In the genomic region with DNA sequence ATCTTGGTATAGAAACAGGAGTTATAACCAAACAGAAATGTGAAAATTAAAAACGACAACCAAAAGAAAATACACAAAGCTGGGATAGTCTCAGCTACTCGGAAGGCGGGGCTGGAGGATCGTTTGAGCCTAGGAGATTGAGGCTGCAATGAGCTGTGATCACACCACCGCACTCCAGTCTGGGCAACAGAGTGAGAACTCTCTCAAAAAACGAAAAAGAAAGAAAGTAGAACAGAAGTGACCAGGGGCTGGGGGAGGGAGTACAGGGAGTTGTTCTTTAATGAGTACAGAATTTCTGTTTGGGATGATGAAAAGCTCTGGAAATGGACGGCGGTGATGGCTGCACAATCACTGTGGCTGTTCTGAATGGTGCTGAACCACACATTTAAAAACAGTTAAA, we compare ENCODE assay signal across 14 cellular contexts. TPM values are rescaled to one million over a fixed set of nuclear protein-coding genes. Genes with fewer than 3 reads are reported as not detected.
DNase-seq lines count a peak whose midpoint lies in the region; ATAC-seq and TF ChIP-seq lines count a peak whose summit lies in the region.
"Had no signal": no experiment of that assay in that cellular context is flagged by ENCODE, and none has a peak within 500 bp of the region (broad histone marks: within the 10 kb centered on the region; RNA-seq: fewer than 3 reads in every experiment).

No MANE protein-coding gene starts in this region.

- H3K27ac ChIP-seq in CD4-positive, CD25-positive, alpha-beta regulatory T cell (ENCODE audit: insufficient read depth, low read length, poor library complexity, severe bottlenecking) = no peak overlapping the region
- H3K27ac ChIP-seq in HEK293 (ENCODE audit: extremely low read depth, low read depth, low read length) = no peak overlapping the region
- peak overlapping the region in 1 of 4 donors; percentile 3 for H3K27ac ChIP-seq in upper lobe of left lung
- H3K27ac ChIP-seq: SJCRH30 had no signal

- H3K36me3 ChIP-seq in CD4-positive, CD25-positive, alpha-beta regulatory T cell (ENCODE audit: control insufficient read depth, insufficient read depth, low read length) = peaks cover 31% of the 10 kb centered on the region
- H3K36me3 ChIP-seq in HEK293 (ENCODE audit: control insufficient read depth in 2 of 2, insufficient read depth in 1 of 2, low read length in 2 of 2) (peaks cover 0 to 36% of the 10 kb centered on the region in 2 experiments; a peak in 2 of 3 replicates), upper lobe of left lung (peaks cover 0 to 43% (median 25%) of the 10 kb centered on the region in 4 donors)

- WGBS in upper lobe of left lung, 2 donors = 68 to 71% methylated on average over 8 of the region's 8 CpGs

- no peaks in the 10 kb centered on the region for H3K27me3 ChIP-seq in CD4-positive, CD25-positive, alpha-beta regulatory T cell (ENCODE audit: control insufficient read depth, insufficient read depth, low read length)
- no peaks in the 10 kb centered on the region for H3K27me3 ChIP-seq in upper lobe of left lung
- H3K27me3 ChIP-seq: SJCRH30 had no signal

- no peaks in the 10 kb centered on the region for H3K9me3 ChIP-seq in CD4-positive, CD25-positive, alpha-beta regulatory T cell (ENCODE audit: control insufficient read depth in 2 of 2, low read length in 2 of 2)
- H3K9me3 ChIP-seq in HEK293 (ENCODE audit: control insufficient read depth, insufficient read depth, low read depth, low read length) = no peaks in the 10 kb centered on the region
- no peaks in the 10 kb centered on the region for H3K9me3 ChIP-seq in upper lobe of left lung
- H3K9me3 ChIP-seq: SJCRH30 had no signal

- H3K4me3 Mint-ChIP-seq in CD4-positive, CD25-positive, alpha-beta regulatory T cell = peak overlapping the region in 3 of 4 donors; percentile 13 to 21 (median 19)
- H3K4me3 Mint-ChIP-seq in chondrocyte (ENCODE audit: unreplicated experiment) (no peak overlapping the region), nephron progenitor cell (peak overlapping the region; percentile 31)
- H3K4me3 Mint-ChIP-seq in effector memory CD8-positive, alpha-beta T cell = no peak overlapping the region

- no peak for DNase-seq in CD4-positive, CD25-positive, alpha-beta regulatory T cell
- DNase-seq in chondrocyte (ENCODE audit: low spot score) (peak; percentile 7), nephron progenitor cell (no peak), upper lobe of left lung (no peak), hypothalamus (lab: John Stamatoyannopoulos, UW) (no peak)
- no peak for DNase-seq in effector memory CD8-positive, alpha-beta T cell
- DNase-seq: COR-L47, Karpas-422, NCI-H1417, NCI-H1930, NCI-H2171 treated with DMSO at 0.1 percent for 48 hours, SJCRH30 had no signal

- TF ChIP-seq EP300 in upper lobe of left lung (IDR thresholded peaks at IDR 0.05) = no peak

- peak overlapping the region in 2 of 3 donors; percentile 72 to 82 for H3K27ac Mint-ChIP-seq in CD4-positive, CD25-positive, alpha-beta regulatory T cell
- no peak overlapping the region for H3K27ac Mint-ChIP-seq in chondrocyte (ENCODE audit: unreplicated experiment)
- peak overlapping the region; percentile 66 for H3K27ac Mint-ChIP-seq in nephron progenitor cell
- H3K27ac Mint-ChIP-seq in effector memory CD8-positive, alpha-beta T cell = no peak overlapping the region

- H3K36me3 Mint-ChIP-seq in CD4-positive, CD25-positive, alpha-beta regulatory T cell = peaks cover 34% of the 10 kb centered on the region
- H3K36me3 Mint-ChIP-seq in chondrocyte (ENCODE audit: low read depth) (peaks cover 5% of the 10 kb centered on the region), nephron progenitor cell (ENCODE audit: low read depth) (peaks cover 62% of the 10 kb centered on the region)
- H3K36me3 Mint-ChIP-seq in effector memory CD8-positive, alpha-beta T cell (ENCODE audit: insufficient read depth) = peaks cover 25% of the 10 kb centered on the region

- no peak for ATAC-seq in CD4-positive, CD25-positive, alpha-beta regulatory T cell (ENCODE audit: low read depth in 2 of 2)
- no peak for ATAC-seq in HG02571 (IDR thresholded peaks at IDR 0.05; ENCODE audit: unreplicated experiment)
- no peak for ATAC-seq in upper lobe of left lung (ENCODE audit: low FRiP score in 2 of 2)
- ATAC-seq in effector memory CD8-positive, alpha-beta T cell (replicated peaks) = no peak

- peaks cover 0 to 48% (median 21%) of the 10 kb centered on the region in 4 donors for H3K4me1 Mint-ChIP-seq in CD4-positive, CD25-positive, alpha-beta regulatory T cell
- H3K4me1 Mint-ChIP-seq in chondrocyte (ENCODE audit: low read depth) (peaks cover 10% of the 10 kb centered on the region), nephron progenitor cell (peaks cover 22% of the 10 kb centered on the region)
- H3K4me1 Mint-ChIP-seq in effector memory CD8-positive, alpha-beta T cell (ENCODE audit: low read depth in 2 of 2) = peaks cover 18 to 20% of the 10 kb centered on the region in 2 donors

- no peaks in the 10 kb centered on the region for H3K27me3 Mint-ChIP-seq in CD4-positive, CD25-positive, alpha-beta regulatory T cell
- H3K27me3 Mint-ChIP-seq in chondrocyte (ENCODE audit: low read depth) (no peaks in the 10 kb centered on the region), nephron progenitor cell (ENCODE audit: low read depth, poor library complexity) (peaks cover 3% of the 10 kb centered on the region)
- no peaks in the 10 kb centered on the region for H3K27me3 Mint-ChIP-seq in effector memory CD8-positive, alpha-beta T cell

- H3K9me3 Mint-ChIP-seq in CD4-positive, CD25-positive, alpha-beta regulatory T cell = peaks cover 0 to 2% (median 0%) of the 10 kb centered on the region in 7 donors
- H3K9me3 Mint-ChIP-seq in chondrocyte (ENCODE audit: low read depth) (no peaks in the 10 kb centered on the region), nephron progenitor cell (peaks cover 9% of the 10 kb centered on the region)
- no peaks in the 10 kb centered on the region for H3K9me3 Mint-ChIP-seq in effector memory CD8-positive, alpha-beta T cell

- no peak overlapping the region for H3K4me3 ChIP-seq in CD4-positive, CD25-positive, alpha-beta regulatory T cell (ENCODE audit: low read depth, low read length)
- H3K4me3 ChIP-seq in HEK293 (ENCODE audit: low read depth, low read length) = no peak overlapping the region
- H3K4me3 ChIP-seq in upper lobe of left lung = no peak overlapping the region
- H3K4me3 ChIP-seq: SJCRH30 had no signal

- CTCF ChIA-PET in HEK293 (lab: Yijun Ruan, JAX) = interaction anchor here (0.7 kb wide), 2 partner anchors 22 to 32 kb away, joined by 3 to 4 read pairs; a partner anchor contains a TSS

- TF ChIP-seq CTCF in HEK293 (tag by site-specific recombination; IDR thresholded peaks at IDR 0.05) (no peak), chondrocyte (IDR thresholded peaks at IDR 0.05) (no peak), nephron progenitor cell (IDR thresholded peaks at IDR 0.05) (no peak), upper lobe of left lung (IDR thresholded peaks at IDR 0.05) (no peak)

- no peak for TF ChIP-seq POLR2A in upper lobe of left lung (IDR thresholded peaks at IDR 0.05)

- peaks cover 7% of the 10 kb centered on the region for H3K4me1 ChIP-seq in CD4-positive, CD25-positive, alpha-beta regulatory T cell (ENCODE audit: control insufficient read depth, insufficient read depth, low read length, poor library complexity, severe bottlenecking)
- H3K4me1 ChIP-seq in HEK293 (ENCODE audit: control insufficient read depth, insufficient read depth, low read length) (no peaks in the 10 kb centered on the region), upper lobe of left lung (peaks cover 5 to 30% (median 13%) of the 10 kb centered on the region in 4 donors)

- POLR2A ChIA-PET in HEK293 (lab: Yijun Ruan, JAX) = interaction anchor here (0.5 kb wide), 1 partner anchor 422 kb away, joined by 6 read pairs; no protein-coding TSS in a partner anchor

TF ChIP-seq in HEK293, 187 proteins besides CTCF, POLR2A, EP300 and RAD21 (continues in another document):
- TF ChIP-seq ZNF274 (IDR thresholded peaks at IDR 0.05; ENCODE audit: low read length) (no peak), ZNF274 (tag by site-specific recombination; IDR thresholded peaks at IDR 0.05; ENCODE audit: borderline replicate concordance) (no peak)

RNA-seq across cellular contexts. Expression of a gene that starts 5.9 kb away (rescaled TPM):
- total RNA-seq in CD4-positive, CD25-positive, alpha-beta regulatory T cell = 21.9 TPM
- 10 to 100 TPM in 2 of 4 donors, 1 to 10 TPM in 2; 8.3 to 10.5 (median 9.4) TPM for polyA plus RNA-seq in CD4-positive, CD25-positive, alpha-beta regulatory T cell
- total RNA-seq in chondrocyte = 7.8 to 8.5 TPM (median 7.9 TPM) in 3 replicates
- 10 to 100 TPM; 10.1 to 12.9 (median 12.4) TPM for total RNA-seq in upper lobe of left lung

RNA-seq across cellular contexts. Expression of a gene that starts 32.2 kb away (rescaled TPM):
- 64.6 TPM for total RNA-seq in CD4-positive, CD25-positive, alpha-beta regulatory T cell
- 10 to 100 TPM; 11.7 to 13.5 (median 12.5) TPM for polyA plus RNA-seq in CD4-positive, CD25-positive, alpha-beta regulatory T cell
- total RNA-seq in chondrocyte (7.8 to 15.0 TPM (median 7.8 TPM) in 3 replicates), upper lobe of left lung (10 to 100 TPM in 3 of 6 donors, 1 to 10 TPM in 3; 2.1 to 16.5 (median 9.1) TPM)

RNA-seq across cellular contexts. Expression of a gene that starts 37.1 kb away (rescaled TPM):
- 38.3 TPM for total RNA-seq in CD4-positive, CD25-positive, alpha-beta regulatory T cell
- 1 to 10 TPM; 1.8 to 3.7 (median 2.7) TPM for polyA plus RNA-seq in CD4-positive, CD25-positive, alpha-beta regulatory T cell
- total RNA-seq in chondrocyte (20.4 to 45.3 TPM (median 21.9 TPM) in 3 replicates), upper lobe of left lung (10 to 100 TPM in 5 of 6 donors, 1 to 10 TPM in 1; 8.6 to 73.3 (median 32.5) TPM)

RNA-seq across cellular contexts. Expression of a gene that starts 47.0 kb away (rescaled TPM):
- 124 TPM for total RNA-seq in CD4-positive, CD25-positive, alpha-beta regulatory T cell
- polyA plus RNA-seq in CD4-positive, CD25-positive, alpha-beta regulatory T cell = 1 to 10 TPM; 5.8 to 8.9 (median 7.1) TPM
- total RNA-seq in chondrocyte (13.6 to 18.1 TPM (median 14.9 TPM) in 3 replicates), upper lobe of left lung (100 to 1,000 TPM in 1 of 6 donors, 10 to 100 TPM in 5; 40.1 to 102 (median 56.6) TPM)

Comparison
In these comparisons a context has a peak if more than half of its experiments do, and no peak if none do; other contexts are left out.
1. H3K27ac Mint-ChIP-seq: peak in CD4-positive, CD25-positive, alpha-beta regulatory T cell (2 of 3) and nephron progenitor cell (single experiment); none in chondrocyte (single experiment) and effector memory CD8-positive, alpha-beta T cell (0 of 2).
2. H3K4me3 Mint-ChIP-seq: peak in CD4-positive, CD25-positive, alpha-beta regulatory T cell (3 of 4) and nephron progenitor cell (single experiment); none in chondrocyte (single experiment) and effector memory CD8-positive, alpha-beta T cell (0 of 2).